Comparison of ENCODE assay signal across 9 cellular contexts in the genomic region with DNA sequence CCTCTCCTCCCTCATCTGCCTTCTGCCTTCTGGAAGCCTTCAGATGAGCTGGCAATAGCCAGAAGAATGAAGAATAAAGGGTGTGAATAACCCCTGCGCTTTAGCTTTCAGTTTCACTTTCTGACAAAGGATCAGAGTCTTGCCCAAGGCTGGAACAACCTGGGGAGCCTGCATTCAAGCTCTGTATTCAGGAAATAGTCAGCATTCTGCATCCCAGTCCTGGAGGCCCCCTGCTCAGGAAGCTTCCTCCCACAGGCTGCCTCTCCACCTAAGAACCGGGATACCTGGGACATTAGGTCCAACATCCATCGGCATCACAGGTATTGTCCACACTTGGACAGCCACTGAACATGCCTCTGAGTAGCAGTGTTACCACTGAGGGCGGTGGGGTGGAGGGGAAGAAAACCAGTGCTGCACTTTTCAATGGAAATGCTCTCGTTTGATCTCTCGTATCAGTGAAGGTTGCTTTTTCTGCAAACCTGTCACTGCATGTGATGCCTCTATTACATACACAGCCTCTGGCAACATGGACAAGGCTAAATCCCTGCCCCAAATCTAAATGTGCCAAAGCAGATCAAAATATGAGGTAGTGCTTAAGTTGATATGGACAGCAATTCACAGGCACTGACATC. TPM values are rescaled to one million over a fixed set of nuclear protein-coding genes. Genes with fewer than 3 reads are reported as not detected.
DNase-seq lines count a peak whose midpoint lies in the region; ATAC-seq and TF ChIP-seq lines count a peak whose summit lies in the region.
"Had no signal": no experiment of that assay in that cellular context is flagged by ENCODE, and none has a peak within 500 bp of the region (broad histone marks: within the 10 kb centered on the region; RNA-seq: fewer than 3 reads in every experiment).

No MANE protein-coding gene starts in this region.

- no peak for TF ChIP-seq CTCF in mammary epithelial cell (conservative IDR thresholded peaks at IDR 0.05 in 1 of 2, IDR thresholded peaks at IDR 0.05 in 1 of 2; ENCODE audit: extremely low read depth in 1 of 2, insufficient read depth in 1 of 2, low read depth in 1 of 2, low read length in 2 of 2)

- H3K9ac ChIP-seq in HUES48 (ENCODE audit: low read depth, low read length) (peak overlapping the region; percentile 74), mammary epithelial cell (ENCODE audit: insufficient read depth, low read length) (no peak overlapping the region)

- dilution Hi-C loops in mammary epithelial cell (cut with HindIII; ENCODE audit: low sequenced_read_pairs), result no loop called here

- H3K9me3 ChIP-seq in HUES48 (ENCODE audit: control insufficient read depth, insufficient read depth, low read length), result no peaks in the 10 kb centered on the region
- H3K9me3 ChIP-seq in mammary epithelial cell (replicated peaks; ENCODE audit: insufficient read depth, low read length), result no peaks in the 10 kb centered on the region
- H3K9me3 ChIP-seq: adrenal gland had no signal

- H3K36me3 ChIP-seq in HUES48 (ENCODE audit: control insufficient read depth, insufficient read depth, low read length) (no peaks in the 10 kb centered on the region), mammary epithelial cell (ENCODE audit: insufficient read depth, low read length) (no peaks in the 10 kb centered on the region)
- H3K36me3 ChIP-seq: adrenal gland had no signal

- no peaks in the 10 kb centered on the region for H4K20me1 ChIP-seq in mammary epithelial cell (ENCODE audit: insufficient read depth, low read length)

- H3K27me3 ChIP-seq in HUES48 (ENCODE audit: control insufficient read depth, insufficient read depth, low read length) (no peaks in the 10 kb centered on the region), mammary epithelial cell (ENCODE audit: insufficient read depth, low read length) (no peaks in the 10 kb centered on the region)
- H3K27me3 ChIP-seq: adrenal gland had no signal

- peak overlapping the region; percentile 99 for H3K27ac ChIP-seq in HUES48 (ENCODE audit: low read depth, low read length)
- H3K27ac ChIP-seq in mammary epithelial cell (ENCODE audit: insufficient read depth, low read depth, low read length), result no peak overlapping the region
- H3K27ac ChIP-seq: adrenal gland had no signal

- H3K4me3 ChIP-seq in HUES48 (ENCODE audit: low read depth, low read length) (peak overlapping the region; percentile 51), mammary epithelial cell (replicated peaks in 1 of 3; ENCODE audit: insufficient read depth in 1 of 3, low read depth in 2 of 3, low read length in 3 of 3) (peak overlapping the region; percentile 2 to 39 (median 14))
- H3K4me3 ChIP-seq: adrenal gland had no signal

- peak; percentile 53 for DNase-seq in mammary epithelial cell
- peak; percentile 11 for DNase-seq in myocyte (ENCODE audit: low read depth)
- DNase-seq in AML-193 (lab: John Stamatoyannopoulos, UW), result no peak
- DNase-seq in NCI-H748 treated with DMSO at 0.1 percent for 48 hours (lab: John Stamatoyannopoulos, UW), result no peak
- no peak for DNase-seq in HK-2 (ENCODE audit: unreplicated experiment)
- DNase-seq: adrenal gland had no signal

- H3K4me2 ChIP-seq in mammary epithelial cell (ENCODE audit: insufficient read depth, low read depth, low read length), result peak overlapping the region; percentile 71

- peak overlapping the region; percentile 81 for H2AFZ ChIP-seq in mammary epithelial cell (ENCODE audit: low read depth, low read length)

- ATAC-seq in GM19351 (IDR thresholded peaks at IDR 0.05; ENCODE audit: unreplicated experiment) (peak; percentile 41), HG02840 (IDR thresholded peaks at IDR 0.05; ENCODE audit: low FRiP score, unreplicated experiment) (no peak)

- no TSS peak for BruUV-seq in mammary epithelial cell (replicated peaks; lab: Mats Ljungman, UMichigan)

- H3K4me1 ChIP-seq in HUES48 (ENCODE audit: control insufficient read depth, insufficient read depth, low read length) (peaks cover 40% of the 10 kb centered on the region), mammary epithelial cell (ENCODE audit: insufficient read depth, low read length) (no peaks in the 10 kb centered on the region)
- H3K4me1 ChIP-seq: adrenal gland had no signal

- H3K79me2 ChIP-seq in mammary epithelial cell (ENCODE audit: insufficient read depth, low read length), result no peaks in the 10 kb centered on the region

- in situ Hi-C loops in mammary epithelial cell (cut with MboI; ENCODE audit: low sequenced_read_pairs in 2 of 2), result loop anchor here in 1 of 2 donors (25.0 kb wide), 1 partner anchor 482 kb away; no protein-coding TSS in a partner anchor

- CTCF ChIA-PET in mammary epithelial cell (lab: Charles Lee; ENCODE audit: low non-redundant PET), result no interaction called here

- WGBS in mammary epithelial cell (ENCODE audit: low coverage, missing lambda C conversion rate), result 0% methylated on average over 3 of the region's 6 CpGs

- intact Hi-C loops in mammary epithelial cell (cut with micrococcal nuclease), result no loop called here

RNA-seq across cellular contexts. Expression of a gene that starts 39.8 kb away (rescaled TPM):
- 10 to 100 TPM; 43.1 to 44.2 TPM for total RNA-seq in mammary epithelial cell
- polyA plus RNA-seq in mammary epithelial cell, result 45.1 TPM
- polyA minus RNA-seq in mammary epithelial cell, result 46.1 TPM
- total RNA-seq in myocyte, result 58.2 and 64.3 TPM in 2 replicates
- 43.5 TPM for polyA plus RNA-seq in myocyte (2012)

Comparison
In these comparisons a context has a peak if more than half of its experiments do, and no peak if none do; other contexts are left out.
1. DNase-seq: peak in mammary epithelial cell (single experiment) and myocyte (single experiment); none in AML-193 (0 of 2), NCI-H748 treated with DMSO at 0.1 percent for 48 hours (single experiment) and HK-2 (single experiment).